Comparison of ENCODE assay signal across 17 cellular contexts in the genomic region with DNA sequence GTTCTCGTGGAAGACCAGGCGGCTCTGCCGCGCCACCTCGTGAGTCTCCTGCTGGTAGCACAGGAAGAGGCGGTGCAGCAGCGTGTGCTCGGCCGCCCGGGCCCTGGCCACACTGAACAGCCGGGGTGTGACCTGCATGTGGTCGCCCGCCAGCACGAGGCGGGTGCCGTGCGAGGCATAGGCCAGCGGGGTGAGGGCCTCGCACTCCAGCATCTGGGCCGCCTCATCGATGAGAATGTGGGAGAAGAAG. TPM values are rescaled to one million over a fixed set of nuclear protein-coding genes. Genes with fewer than 3 reads are reported as not detected.
DNase-seq lines count a peak whose midpoint lies in the region; ATAC-seq and TF ChIP-seq lines count a peak whose summit lies in the region.
"Had no signal": no experiment of that assay in that cellular context is flagged by ENCODE, and none has a peak within 500 bp of the region (broad histone marks: within the 10 kb centered on the region; RNA-seq: fewer than 3 reads in every experiment).

No MANE protein-coding gene starts in this region.

- peaks cover 20% of the 10 kb centered on the region for H3K4me1 Mint-ChIP-seq in activated naive CD4-positive, alpha-beta T cell treated with anti-CD3 and anti-CD28 coated beads, Interleukin-2, amount 50 U/mL, for 24 hours
- H3K4me1 Mint-ChIP-seq in dendritic cell treated with granulocyte-macrophage colony-stimulating factor and Interleukin-4, amounts not matched to agents 40 ng/mL and 50 ng/mL, for 4 days (ENCODE audit: low read depth), result peaks cover 36% of the 10 kb centered on the region
- H3K4me1 Mint-ChIP-seq in stimulated activated memory B cell treated with anti-CD40 and anti-IgM and Interleukin-4, amounts not matched to agents 10 μg/mL and 1 μg/mL and 100 μg/mL, for 72 hours, result peaks cover 34% of the 10 kb centered on the region
- no peaks in the 10 kb centered on the region for H3K4me1 Mint-ChIP-seq in chondrocyte (ENCODE audit: low read depth)

- H3K9me3 Mint-ChIP-seq in activated naive CD4-positive, alpha-beta T cell treated with anti-CD3 and anti-CD28 coated beads, Interleukin-2, amount 50 U/mL, for 24 hours, result no peaks in the 10 kb centered on the region
- no peaks in the 10 kb centered on the region for H3K9me3 Mint-ChIP-seq in dendritic cell treated with granulocyte-macrophage colony-stimulating factor and Interleukin-4, amounts not matched to agents 40 ng/mL and 50 ng/mL, for 4 days
- no peaks in the 10 kb centered on the region for H3K9me3 Mint-ChIP-seq in stimulated activated memory B cell treated with anti-CD40 and anti-IgM and Interleukin-4, amounts not matched to agents 10 μg/mL and 1 μg/mL and 100 μg/mL, for 72 hours
- no peaks in the 10 kb centered on the region for H3K9me3 Mint-ChIP-seq in chondrocyte (ENCODE audit: low read depth)
- H3K9me3 Mint-ChIP-seq: activated CD8-positive, alpha-beta T cell treated with anti-CD3 and anti-CD28 coated beads for 36 hours had no signal

- H3K36me3 Mint-ChIP-seq in activated naive CD4-positive, alpha-beta T cell treated with anti-CD3 and anti-CD28 coated beads, Interleukin-2, amount 50 U/mL, for 24 hours, result no peaks in the 10 kb centered on the region
- peaks cover 68% of the 10 kb centered on the region for H3K36me3 Mint-ChIP-seq in dendritic cell treated with granulocyte-macrophage colony-stimulating factor and Interleukin-4, amounts not matched to agents 40 ng/mL and 50 ng/mL, for 4 days (ENCODE audit: low read depth)
- peaks cover 7% of the 10 kb centered on the region for H3K36me3 Mint-ChIP-seq in stimulated activated memory B cell treated with anti-CD40 and anti-IgM and Interleukin-4, amounts not matched to agents 10 μg/mL and 1 μg/mL and 100 μg/mL, for 72 hours
- H3K36me3 Mint-ChIP-seq in chondrocyte (ENCODE audit: low read depth), result no peaks in the 10 kb centered on the region

- no peak for TF ChIP-seq CTCF in chondrocyte (IDR thresholded peaks at IDR 0.05)

- no peak for ATAC-seq in stimulated activated memory B cell treated with anti-CD40 and anti-IgM and Interleukin-4, amounts not matched to agents 10 μg/mL and 1 μg/mL and 100 μg/mL, for 72 hours

- H3K4me3 Mint-ChIP-seq in activated naive CD4-positive, alpha-beta T cell treated with anti-CD3 and anti-CD28 coated beads, Interleukin-2, amount 50 U/mL, for 24 hours, result peak overlapping the region; percentile 76
- H3K4me3 Mint-ChIP-seq in dendritic cell treated with granulocyte-macrophage colony-stimulating factor and Interleukin-4, amounts not matched to agents 40 ng/mL and 50 ng/mL, for 4 days, result peak overlapping the region; percentile 7
- H3K4me3 Mint-ChIP-seq in stimulated activated memory B cell treated with anti-CD40 and anti-IgM and Interleukin-4, amounts not matched to agents 10 μg/mL and 1 μg/mL and 100 μg/mL, for 72 hours, result peak overlapping the region; percentile 77
- no peak overlapping the region for H3K4me3 Mint-ChIP-seq in chondrocyte (ENCODE audit: unreplicated experiment)

- in situ Hi-C loops in KBM-7 (cut with MboI; ENCODE audit: low pct_unique_long_range_greater_than_20kb, low sequenced_read_pairs), result no loop called here

- no peak overlapping the region for H3K27ac Mint-ChIP-seq in activated naive CD4-positive, alpha-beta T cell treated with anti-CD3 and anti-CD28 coated beads, Interleukin-2, amount 50 U/mL, for 24 hours
- peak overlapping the region; percentile 89 for H3K27ac Mint-ChIP-seq in dendritic cell treated with granulocyte-macrophage colony-stimulating factor and Interleukin-4, amounts not matched to agents 40 ng/mL and 50 ng/mL, for 4 days
- peak overlapping the region; percentile 82 for H3K27ac Mint-ChIP-seq in stimulated activated memory B cell treated with anti-CD40 and anti-IgM and Interleukin-4, amounts not matched to agents 10 μg/mL and 1 μg/mL and 100 μg/mL, for 72 hours
- no peak overlapping the region for H3K27ac Mint-ChIP-seq in chondrocyte (ENCODE audit: unreplicated experiment)

- intact Hi-C loops in dendritic cell treated with granulocyte-macrophage colony-stimulating factor and Interleukin-4, amounts not matched to agents 40 ng/mL and 50 ng/mL, for 4 days (cut with micrococcal nuclease), result loop anchor here (1.0 to 5.0 kb wide), 3 partner anchors 30 to 60 kb away; partner anchors contain the start of genes GMEB2 and PTK6
- intact Hi-C loops in posterior vena cava (cut with DNase I), result no loop called here

- no peak for DNase-seq in activated naive CD4-positive, alpha-beta T cell (lab: John Stamatoyannopoulos, UW)
- DNase-seq in KBM-7 (peak; percentile 46), posterior vena cava (ENCODE audit: low spot score) (no peak), NCI-H187 (lab: John Stamatoyannopoulos, UW) (no peak), chondrocyte (ENCODE audit: low spot score) (no peak)
- DNase-seq: ACHN, dermis blood vessel endothelial cell, NCI-H774, SIG-M5, T1000 had no signal

- H3K27me3 Mint-ChIP-seq in activated naive CD4-positive, alpha-beta T cell treated with anti-CD3 and anti-CD28 coated beads, Interleukin-2, amount 50 U/mL, for 24 hours, result no peaks in the 10 kb centered on the region
- peaks cover 68% of the 10 kb centered on the region for H3K27me3 Mint-ChIP-seq in dendritic cell treated with granulocyte-macrophage colony-stimulating factor and Interleukin-4, amounts not matched to agents 40 ng/mL and 50 ng/mL, for 4 days
- H3K27me3 Mint-ChIP-seq in stimulated activated memory B cell treated with anti-CD40 and anti-IgM and Interleukin-4, amounts not matched to agents 10 μg/mL and 1 μg/mL and 100 μg/mL, for 72 hours, result no peaks in the 10 kb centered on the region
- H3K27me3 Mint-ChIP-seq in chondrocyte (ENCODE audit: low read depth), result no peaks in the 10 kb centered on the region
- H3K27me3 Mint-ChIP-seq: activated CD8-positive, alpha-beta T cell treated with anti-CD3 and anti-CD28 coated beads for 36 hours had no signal

RNA-seq across cellular contexts. Expression of gene HELZ2, which starts 7.0 kb away (rescaled TPM):
- total RNA-seq in posterior vena cava (10 to 100 TPM; 13.7 to 25.5 TPM), chondrocyte (13.6 to 18.1 TPM (median 14.9 TPM) in 3 replicates)

RNA-seq across cellular contexts. Expression of gene FNDC11, which starts 13.1 kb away (rescaled TPM):
- under 1 TPM in 1 of 2 donors, not detected in 1; 0.19 TPM for total RNA-seq in posterior vena cava
- total RNA-seq in chondrocyte, result 0.25 to 0.38 TPM in 2 of 3 replicates, not detected in the other

RNA-seq across cellular contexts. Expression of gene SRMS, which starts 19.5 kb away (rescaled TPM):
- not detected for total RNA-seq in posterior vena cava
- not detected in 3 replicates for total RNA-seq in chondrocyte
- total RNA-seq: activated CD8-positive, alpha-beta T cell treated with anti-CD3 and anti-CD28 coated beads for 36 hours; dermis blood vessel endothelial cell; esophagus muscularis mucosa; myocyte; thoracic aorta had no signal

RNA-seq across cellular contexts. Expression of gene PTK6, which starts 29.9 kb away (rescaled TPM):
- total RNA-seq in posterior vena cava, result under 1 TPM in 1 of 2 donors, not detected in 1; 0.60 TPM
- not detected in 3 replicates for total RNA-seq in chondrocyte

RNA-seq across cellular contexts. Expression of gene PPDPF, which starts 46.5 kb away (rescaled TPM):
- 100 to 1,000 TPM; 172 to 331 TPM for total RNA-seq in posterior vena cava
- total RNA-seq in chondrocyte, result 245 to 268 TPM (median 261 TPM) in 3 replicates

Comparison
In these comparisons a context has a peak if more than half of its experiments do, and no peak if none do; other contexts are left out.
1. H3K27ac Mint-ChIP-seq: peak in dendritic cell treated with granulocyte-macrophage colony-stimulating factor and Interleukin-4, amounts not matched to agents 40 ng/mL and 50 ng/mL, for 4 days (single experiment) and stimulated activated memory B cell treated with anti-CD40 and anti-IgM and Interleukin-4, amounts not matched to agents 10 μg/mL and 1 μg/mL and 100 μg/mL, for 72 hours (single experiment); none in activated naive CD4-positive, alpha-beta T cell treated with anti-CD3 and anti-CD28 coated beads, Interleukin-2, amount 50 U/mL, for 24 hours (single experiment) and chondrocyte (single experiment).